1 cellular context compared by ENCODE assay signal in genomic region chr15:75115411-75115913, GRCh38.
A peak's percentile ranks its signal among the peaks of the same experiment; 100 is the strongest.
TF ChIP-seq lines count a peak whose summit lies in the region.
"Not testable (repeated sequence)": the region's sequence is repeated elsewhere in the genome, so short reads cannot be mapped to it uniquely, and the experiment has no call there.

No MANE protein-coding gene starts in this region.

TF ChIP-seq in HepG2, 621 proteins besides CTCF, POLR2A, EP300 and RAD21:
- TF ChIP-seq ZBTB4 (CRISPR knock-in tag; IDR thresholded peaks at IDR 0.05; ENCODE audit: borderline replicate concordance) (peak; percentile 22; the same call in 1 of the 2 replicates), POLR2AphosphoS5 (IDR thresholded peaks at IDR 0.05; ENCODE audit: low read depth, low read length) (0 out of 2 replicates have a peak, but pooled peaks have one; percentile 28), HES4 (CRISPR knock-in tag; IDR thresholded peaks at IDR 0.05; ENCODE audit: borderline replicate concordance) (0 out of 2 replicates have a peak, but pooled peaks have one; percentile 34), ZMYM4 (CRISPR knock-in tag; IDR thresholded peaks at IDR 0.05) (peak; percentile 94), NFYC (CRISPR knock-in tag; IDR thresholded peaks at IDR 0.05) (peak; percentile 70), FOXP4 (CRISPR knock-in tag; IDR thresholded peaks at IDR 0.05) (peak; percentile 20; the same call in 1 of the 2 replicates), SOX6 (CRISPR knock-in tag; IDR thresholded peaks at IDR 0.05) (peak; percentile 44), ZBTB38 (CRISPR knock-in tag; IDR thresholded peaks at IDR 0.05) (0 out of 2 replicates have a peak, but pooled peaks have one; percentile 48), SALL1 (CRISPR knock-in tag; IDR thresholded peaks at IDR 0.05) (peak; percentile 21; the same call in 1 of the 2 replicates), PRDM10 (CRISPR knock-in tag; IDR thresholded peaks at IDR 0.05; ENCODE audit: low read depth) (peak; percentile 90), SETDB1 (CRISPR knock-in tag; IDR thresholded peaks at IDR 0.05; ENCODE audit: borderline replicate concordance) (0 out of 2 replicates have a peak, but pooled peaks have one; percentile 54), NFYB (CRISPR knock-in tag; IDR thresholded peaks at IDR 0.05) (peak; percentile 67), POGZ (CRISPR knock-in tag; IDR thresholded peaks at IDR 0.05) (peak; percentile 66), ZNF317 (CRISPR knock-in tag; IDR thresholded peaks at IDR 0.05) (0 out of 2 replicates have a peak, but pooled peaks have one; percentile 40), MED1 (CRISPR knock-in tag; IDR thresholded peaks at IDR 0.05) (0 out of 2 replicates have a peak, but pooled peaks have one; percentile 11)
- not testable (repeated sequence) for TF ChIP-seq SOX6 (IDR thresholded peaks at IDR 0.05)
- TF ChIP-seq, protein P1, sequence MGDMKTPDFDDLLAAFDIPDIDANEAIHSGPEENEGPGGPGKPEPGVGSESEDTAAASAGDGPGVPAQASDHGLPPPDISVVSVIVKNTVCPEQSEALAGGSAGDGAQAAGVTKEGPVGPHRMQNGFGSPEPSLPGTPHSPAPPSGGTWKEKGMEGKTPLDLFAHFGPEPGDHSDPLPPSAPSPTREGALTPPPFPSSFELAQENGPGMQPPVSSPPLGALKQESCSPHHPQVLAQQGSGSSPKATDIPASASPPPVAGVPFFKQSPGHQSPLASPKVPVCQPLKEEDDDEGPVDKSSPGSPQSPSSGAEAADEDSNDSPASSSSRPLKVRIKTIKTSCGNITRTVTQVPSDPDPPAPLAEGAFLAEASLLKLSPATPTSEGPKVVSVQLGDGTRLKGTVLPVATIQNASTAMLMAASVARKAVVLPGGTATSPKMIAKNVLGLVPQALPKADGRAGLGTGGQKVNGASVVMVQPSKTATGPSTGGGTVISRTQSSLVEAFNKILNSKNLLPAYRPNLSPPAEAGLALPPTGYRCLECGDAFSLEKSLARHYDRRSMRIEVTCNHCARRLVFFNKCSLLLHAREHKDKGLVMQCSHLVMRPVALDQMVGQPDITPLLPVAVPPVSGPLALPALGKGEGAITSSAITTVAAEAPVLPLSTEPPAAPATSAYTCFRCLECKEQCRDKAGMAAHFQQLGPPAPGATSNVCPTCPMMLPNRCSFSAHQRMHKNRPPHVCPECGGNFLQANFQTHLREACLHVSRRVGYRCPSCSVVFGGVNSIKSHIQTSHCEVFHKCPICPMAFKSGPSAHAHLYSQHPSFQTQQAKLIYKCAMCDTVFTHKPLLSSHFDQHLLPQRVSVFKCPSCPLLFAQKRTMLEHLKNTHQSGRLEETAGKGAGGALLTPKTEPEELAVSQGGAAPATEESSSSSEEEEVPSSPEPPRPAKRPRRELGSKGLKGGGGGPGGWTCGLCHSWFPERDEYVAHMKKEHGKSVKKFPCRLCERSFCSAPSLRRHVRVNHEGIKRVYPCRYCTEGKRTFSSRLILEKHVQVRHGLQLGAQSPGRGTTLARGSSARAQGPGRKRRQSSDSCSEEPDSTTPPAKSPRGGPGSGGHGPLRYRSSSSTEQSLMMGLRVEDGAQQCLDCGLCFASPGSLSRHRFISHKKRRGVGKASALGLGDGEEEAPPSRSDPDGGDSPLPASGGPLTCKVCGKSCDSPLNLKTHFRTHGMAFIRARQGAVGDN (CRISPR knock-in tag; IDR thresholded peaks at IDR 0.05): peak; percentile 11; the same call in 1 of the 2 replicates
- TF ChIP-seq, protein P2, sequence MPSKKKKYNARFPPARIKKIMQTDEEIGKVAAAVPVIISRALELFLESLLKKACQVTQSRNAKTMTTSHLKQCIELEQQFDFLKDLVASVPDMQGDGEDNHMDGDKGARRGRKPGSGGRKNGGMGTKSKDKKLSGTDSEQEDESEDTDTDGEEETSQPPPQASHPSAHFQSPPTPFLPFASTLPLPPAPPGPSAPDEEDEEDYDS (CRISPR knock-in tag; IDR thresholded peaks at IDR 0.05): peak; percentile 37; the same call in 1 of the 2 replicates
- TF ChIP-seq, protein P3, sequence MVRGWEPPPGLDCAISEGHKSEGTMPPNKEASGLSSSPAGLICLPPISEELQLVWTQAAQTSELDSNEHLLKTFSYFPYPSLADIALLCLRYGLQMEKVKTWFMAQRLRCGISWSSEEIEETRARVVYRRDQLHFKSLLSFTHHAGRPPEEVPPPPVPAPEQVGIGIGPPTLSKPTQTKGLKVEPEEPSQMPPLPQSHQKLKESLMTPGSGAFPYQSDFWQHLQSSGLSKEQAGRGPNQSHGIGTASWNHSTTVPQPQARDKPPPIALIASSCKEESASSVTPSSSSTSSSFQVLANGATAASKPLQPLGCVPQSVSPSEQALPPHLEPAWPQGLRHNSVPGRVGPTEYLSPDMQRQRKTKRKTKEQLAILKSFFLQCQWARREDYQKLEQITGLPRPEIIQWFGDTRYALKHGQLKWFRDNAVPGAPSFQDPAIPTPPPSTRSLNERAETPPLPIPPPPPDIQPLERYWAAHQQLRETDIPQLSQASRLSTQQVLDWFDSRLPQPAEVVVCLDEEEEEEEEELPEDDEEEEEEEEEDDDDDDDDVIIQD (CRISPR knock-in tag; IDR thresholded peaks at IDR 0.05; ENCODE audit: low read depth): peak; percentile 36; the same call in 1 of the 2 replicates
